In genomic region chr15:48424076-48424475, GRCh38 we compare ENCODE assay signal across 17 cellular contexts.
DNase-seq lines count a peak whose midpoint lies in the region; ATAC-seq, FAIRE-seq and TF ChIP-seq lines count a peak whose summit lies in the region.
"Had no signal": no experiment of that assay in that cellular context is flagged by ENCODE, and none has a peak within 500 bp of the region (broad histone marks: within the 10 kb centered on the region; RNA-seq: fewer than 3 reads in every experiment).

No MANE protein-coding gene starts in this region.

- no peaks in the 10 kb centered on the region for H3K4me1 Mint-ChIP-seq in activated naive CD4-positive, alpha-beta T cell treated with anti-CD3 and anti-CD28 coated beads, Interleukin-2, amount 10 ng/mL, durations not matched to agents 7 days and 5 days

- TF ChIP-seq POLR2A in HepG2 (IDR thresholded peaks at IDR 0.05; ENCODE audit: insufficient read depth in 1 of 2, low read depth in 2 of 2, low read length in 2 of 2) (no peak), right lobe of liver (IDR thresholded peaks at IDR 0.05) (no peak)

- no peak overlapping the region for H3K9ac ChIP-seq in HepG2 (ENCODE audit: insufficient read depth, low read depth, low read length)
- H3K9ac ChIP-seq: parathyroid adenoma had no signal

- TF ChIP-seq EP300 in HepG2 (IDR thresholded peaks at IDR 0.05; ENCODE audit: low read depth in 2 of 2, low read length in 2 of 2) (no peak), HepG2 (CRISPR knock-in tag; IDR thresholded peaks at IDR 0.05; ENCODE audit: borderline replicate concordance) (no peak)

- H3K27ac ChIP-seq in HepG2 (ENCODE audit: extremely low read length, insufficient read depth, low read length) (no peak overlapping the region), right lobe of liver (no peak overlapping the region), SJCRH30 (no peak overlapping the region)
- H3K27ac ChIP-seq: HL-60, parathyroid adenoma, transverse colon had no signal

- H3K36me3 ChIP-seq in HepG2 (replicated peaks in 1 of 2; ENCODE audit: control insufficient read depth in 1 of 2, insufficient read depth in 2 of 2, low read length in 2 of 2) (no peaks in the 10 kb centered on the region), right lobe of liver (no peaks in the 10 kb centered on the region), SJCRH30 (peaks cover 12% of the 10 kb centered on the region)

- POLR2A ChIA-PET in HepG2 (lab: Yijun Ruan, JAX), result no interaction called here

- FAIRE-seq in HepG2 (lab: Jason Lieb, UNC), result no peak
- FAIRE-seq: GM12892 had no signal

- no peak overlapping the region for H3K4me2 ChIP-seq in HepG2 (ENCODE audit: low read depth, low read length)

- no peak overlapping the region for H3K27ac Mint-ChIP-seq in activated naive CD4-positive, alpha-beta T cell treated with anti-CD3 and anti-CD28 coated beads, Interleukin-2, amount 10 ng/mL, durations not matched to agents 7 days and 5 days
- H3K27ac Mint-ChIP-seq: dendritic cell treated with granulocyte-macrophage colony-stimulating factor and Interleukin-4, amounts not matched to agents 40 ng/mL and 50 ng/mL, for 4 days had no signal

- no peaks in the 10 kb centered on the region for H3K9me3 Mint-ChIP-seq in activated naive CD4-positive, alpha-beta T cell treated with anti-CD3 and anti-CD28 coated beads, Interleukin-2, amount 10 ng/mL, durations not matched to agents 7 days and 5 days
- H3K9me3 Mint-ChIP-seq: dendritic cell treated with granulocyte-macrophage colony-stimulating factor and Interleukin-4, amounts not matched to agents 40 ng/mL and 50 ng/mL, for 4 days had no signal

- H4K20me1 ChIP-seq in HepG2 (ENCODE audit: insufficient read depth, low read length), result no peaks in the 10 kb centered on the region

- intact Hi-C loops in HepG2 (cut with micrococcal nuclease; ENCODE audit: unreplicated experiment) (no loop called here), right lobe of liver (cut with DNase I) (no loop called here), sciatic nerve (cut with DNase I) (no loop called here)

- H3K4me3 ChIP-seq in HepG2 (replicated peaks in 1 of 3; ENCODE audit: insufficient read depth in 1 of 3, low read depth in 2 of 3, low read length in 3 of 3) (no peak overlapping the region), right lobe of liver (no peak overlapping the region), SJCRH30 (no peak overlapping the region), fibroblast of pulmonary artery (replicated peaks; ENCODE audit: low read depth, low read length) (no peak overlapping the region)
- H3K4me3 ChIP-seq: MG63, transverse colon had no signal

- no peaks in the 10 kb centered on the region for H3K27me3 ChIP-seq in HepG2 (ENCODE audit: control insufficient read depth in 1 of 2, insufficient read depth in 2 of 2, low read length in 2 of 2)
- no peaks in the 10 kb centered on the region for H3K27me3 ChIP-seq in right lobe of liver
- H3K27me3 ChIP-seq in SJCRH30, result no peaks in the 10 kb centered on the region
- H3K27me3 ChIP-seq: MG63, transverse colon had no signal

- no peak for TF ChIP-seq RAD21 in HepG2 (CRISPR knock-in tag; IDR thresholded peaks at IDR 0.05)

- ATAC-seq in HepG2 (no peak), right lobe of liver (no peak), sciatic nerve (no peak), HG03342 (IDR thresholded peaks at IDR 0.05; ENCODE audit: unreplicated experiment) (no peak)

- TF ChIP-seq CTCF in HepG2 (CRISPR knock-in tag; IDR thresholded peaks at IDR 0.05) (no peak), right lobe of liver (IDR thresholded peaks at IDR 0.05) (no peak), fibroblast of pulmonary artery (IDR thresholded peaks at IDR 0.05; ENCODE audit: low read length, missing control alignments) (no peak)

- 92% methylated on average over 2 of the region's 2 CpGs for WGBS in HepG2 (ENCODE audit: low lambda C conversion rate)
- 66% methylated on average over 2 of the region's 2 CpGs for WGBS in right lobe of liver (ENCODE audit: insufficient coverage, low coverage, low lambda C conversion rate, missing lambda C conversion rate)

- H3K79me2 ChIP-seq in HepG2 (ENCODE audit: insufficient read depth, low read length), result no peaks in the 10 kb centered on the region
- H3K79me2 ChIP-seq: parathyroid adenoma had no signal

- H3K4me1 ChIP-seq in HepG2 (ENCODE audit: insufficient read depth, low read length) (no peaks in the 10 kb centered on the region), right lobe of liver (no peaks in the 10 kb centered on the region), SJCRH30 (peaks cover 11% of the 10 kb centered on the region)
- H3K4me1 ChIP-seq: parathyroid adenoma, transverse colon had no signal

- H3K9me3 ChIP-seq in HepG2 (ENCODE audit: low read length), result no peaks in the 10 kb centered on the region
- H3K9me3 ChIP-seq in right lobe of liver, result no peaks in the 10 kb centered on the region
- H3K9me3 ChIP-seq in SJCRH30 (replicated peaks), result no peaks in the 10 kb centered on the region
- H3K9me3 ChIP-seq: MG63, transverse colon had no signal

- BruUV-seq in HepG2 (replicated peaks; lab: Mats Ljungman, UMichigan), result no TSS peak

- H3K36me3 Mint-ChIP-seq in activated naive CD4-positive, alpha-beta T cell treated with anti-CD3 and anti-CD28 coated beads, Interleukin-2, amount 10 ng/mL, durations not matched to agents 7 days and 5 days, result no peaks in the 10 kb centered on the region

- in situ Hi-C loops in HepG2 (cut with HindIII; ENCODE audit: extremely low pct_ligation_motif_present, low pct_unique_long_range_greater_than_20kb), result no loop called here

- no peaks in the 10 kb centered on the region for H3K27me3 Mint-ChIP-seq in activated naive CD4-positive, alpha-beta T cell treated with anti-CD3 and anti-CD28 coated beads, Interleukin-2, amount 10 ng/mL, durations not matched to agents 7 days and 5 days
- H3K27me3 Mint-ChIP-seq: dendritic cell treated with granulocyte-macrophage colony-stimulating factor and Interleukin-4, amounts not matched to agents 40 ng/mL and 50 ng/mL, for 4 days had no signal

- H3K4me3 Mint-ChIP-seq in activated naive CD4-positive, alpha-beta T cell treated with anti-CD3 and anti-CD28 coated beads, Interleukin-2, amount 10 ng/mL, durations not matched to agents 7 days and 5 days, result no peak overlapping the region
- H3K4me3 Mint-ChIP-seq: dendritic cell treated with granulocyte-macrophage colony-stimulating factor and Interleukin-4, amounts not matched to agents 40 ng/mL and 50 ng/mL, for 4 days had no signal

- CTCF ChIA-PET in HepG2 (lab: Yijun Ruan, JAX; ENCODE audit: low intra/inter-chr PET ratio, low total read pairs), result no interaction called here
- CTCF ChIA-PET in activated naive CD4-positive, alpha-beta T cell treated with anti-CD3 and anti-CD28 coated beads, Interleukin-2, amount 10 ng/mL, durations not matched to agents 7 days and 5 days (lab: Charles Lee), result no interaction called here

- DNase-seq in HepG2 (ENCODE audit: low spot score) (no peak), right lobe of liver (no peak), SJCRH30 (peak; percentile 30 to 61), fibroblast of pulmonary artery (ENCODE audit: low read depth) (peak; percentile 38), sciatic nerve (ENCODE audit: low spot score) (no peak), mesenteric fat pad (ENCODE audit: low spot score) (no peak)
- no peak for DNase-seq in activated naive CD4-positive, alpha-beta T cell treated with anti-CD3 and anti-CD28 coated beads, Interleukin-2, amount 10 ng/mL, durations not matched to agents 7 days and 5 days
- DNase-seq: DMS 273 treated with DMSO at 0.1 percent for 48 hours, MG63, midbrain, NCI-H2107, transverse colon had no signal

- no peak overlapping the region for H2AFZ ChIP-seq in HepG2 (ENCODE audit: low read length)
- H2AFZ ChIP-seq: parathyroid adenoma had no signal

TF ChIP-seq in HepG2, 621 proteins besides CTCF, POLR2A, EP300 and RAD21:
- TF ChIP-seq TSC22D2 (CRISPR knock-in tag; IDR thresholded peaks at IDR 0.05; ENCODE audit: borderline replicate concordance) (no peak), ATF7 (IDR thresholded peaks at IDR 0.05) (peak; percentile 51), ATF7 (CRISPR knock-in tag; IDR thresholded peaks at IDR 0.05) (no peak)
TF ChIP-seq in HepG2: peak in this region for 1.

Comparison
In these comparisons a context has a peak if more than half of its experiments do, and no peak if none do; other contexts are left out.
1. DNase-seq: peak in SJCRH30 (2 of 2) and fibroblast of pulmonary artery (single experiment); none in HepG2 (single experiment), right lobe of liver (0 of 3), activated naive CD4-positive, alpha-beta T cell treated with anti-CD3 and anti-CD28 coated beads, Interleukin-2, amount 10 ng/mL, durations not matched to agents 7 days and 5 days (single experiment), sciatic nerve (single experiment) and mesenteric fat pad (single experiment).